9 cellular contexts compared by ENCODE assay signal in the genomic region with DNA sequence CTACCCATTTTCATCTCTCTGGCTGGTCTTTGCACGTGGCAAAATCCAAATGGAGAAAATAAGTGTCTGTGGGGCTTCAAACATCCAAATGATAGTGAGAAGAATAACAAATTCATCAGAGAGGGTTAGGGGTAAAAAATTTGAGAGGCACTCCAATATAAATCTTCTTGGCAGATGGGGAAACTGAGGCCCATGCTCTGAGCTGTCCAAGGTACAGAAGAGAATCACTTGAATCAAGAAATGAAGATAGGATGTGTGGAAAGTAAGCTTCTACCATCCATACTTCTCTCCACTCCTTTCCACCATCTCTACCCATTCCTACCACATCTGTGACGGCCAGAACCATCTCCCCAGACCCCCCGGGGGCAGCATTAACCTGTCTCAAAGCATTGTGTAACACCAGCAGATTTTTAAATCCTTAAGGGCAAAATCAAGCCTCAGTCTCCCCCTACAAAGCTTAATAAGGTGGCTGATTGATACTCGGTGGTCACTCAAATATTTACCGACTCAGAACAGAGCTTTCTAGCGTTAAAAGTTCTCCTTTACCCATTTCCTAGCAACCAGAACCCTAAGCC. TPM values are rescaled to one million over a fixed set of nuclear protein-coding genes. Genes with fewer than 3 reads are reported as not detected.
DNase-seq lines count a peak whose midpoint lies in the region; ATAC-seq, FAIRE-seq and TF ChIP-seq lines count a peak whose summit lies in the region.
"Had no signal": no experiment of that assay in that cellular context is flagged by ENCODE, and none has a peak within 500 bp of the region (broad histone marks: within the 10 kb centered on the region; RNA-seq: fewer than 3 reads in every experiment).

No MANE protein-coding gene starts in this region.

- peak overlapping the region; percentile 90 for H3K4me2 ChIP-seq in HepG2 (ENCODE audit: low read depth, low read length)

- intact Hi-C loops in HepG2 (cut with micrococcal nuclease; ENCODE audit: unreplicated experiment) = loop anchor here (1.0 to 2.0 kb wide), 2 partner anchors 17 to 33 kb away; no protein-coding TSS in a partner anchor
- intact Hi-C loops in thyroid gland (cut with DNase I) = loop anchor here (5.0 kb wide), 2 partner anchors 37 to 183 kb away; no protein-coding TSS in a partner anchor

- H3K4me1 ChIP-seq in HepG2 (ENCODE audit: insufficient read depth, low read length) (peaks cover 56% of the 10 kb centered on the region), thyroid gland (peaks cover 8 to 10% of the 10 kb centered on the region in 2 donors)

- H3K9ac ChIP-seq in HepG2 (ENCODE audit: insufficient read depth, low read depth, low read length) = peak overlapping the region; percentile 91

- H3K27me3 ChIP-seq in HepG2 (ENCODE audit: control insufficient read depth in 1 of 2, insufficient read depth in 2 of 2, low read length in 2 of 2) (no peaks in the 10 kb centered on the region; a peak in 1 of 5 replicates), thyroid gland (no peaks in the 10 kb centered on the region)

- FAIRE-seq in HepG2 (lab: Jason Lieb, UNC) = no peak

- H3K27ac Mint-ChIP-seq in activated T-cell treated with anti-CD3 and anti-CD28 coated beads, Interleukin-2, amount 50 U/mL, for 72 hours = peak overlapping the region; percentile 100
- H3K27ac Mint-ChIP-seq in activated naive CD8-positive, alpha-beta T cell treated with anti-CD3 and anti-CD28 coated beads, Interleukin-2, amount 50 U/mL, for 24 hours = peak overlapping the region; percentile 97

- H3K27ac ChIP-seq in HepG2 (ENCODE audit: extremely low read length, insufficient read depth, low read length) (peak overlapping the region; percentile 73), thyroid gland (peak overlapping the region in 2 of 3 donors; percentile 59 to 96)

- TF ChIP-seq CTCF in HepG2 (CRISPR knock-in tag; IDR thresholded peaks at IDR 0.05) = no peak
- TF ChIP-seq CTCF in thyroid gland (IDR thresholded peaks at IDR 0.05) = no peak

- no peak for TF ChIP-seq POLR2A in HepG2 (IDR thresholded peaks at IDR 0.05; ENCODE audit: insufficient read depth in 1 of 2, low read depth in 2 of 2, low read length in 2 of 2)
- no peak for TF ChIP-seq POLR2A in thyroid gland (IDR thresholded peaks at IDR 0.05)

- in situ Hi-C loops in HepG2 (cut with HindIII; ENCODE audit: extremely low pct_ligation_motif_present, low pct_unique_long_range_greater_than_20kb) = loop anchor here (5.0 kb wide), 2 partner anchors 37 to 183 kb away; no protein-coding TSS in a partner anchor

- H3K4me3 Mint-ChIP-seq in activated T-cell treated with anti-CD3 and anti-CD28 coated beads, Interleukin-2, amount 50 U/mL, for 72 hours = peak overlapping the region; percentile 98 to 100
- H3K4me3 Mint-ChIP-seq in activated naive CD8-positive, alpha-beta T cell treated with anti-CD3 and anti-CD28 coated beads, Interleukin-2, amount 50 U/mL, for 24 hours = peak overlapping the region; percentile 100

- ATAC-seq in activated T-cell treated with anti-CD3 and anti-CD28 coated beads, Interleukin-2, amount 50 U/mL, for 72 hours (replicated peaks in 1 of 2) = no peak
- no peak for ATAC-seq in activated naive CD8-positive, alpha-beta T cell treated with anti-CD3 and anti-CD28 coated beads, Interleukin-2, amount 50 U/mL, for 24 hours
- ATAC-seq in HepG2 (no peak), GM19035 (IDR thresholded peaks at IDR 0.05; ENCODE audit: unreplicated experiment) (no peak)

- no peak overlapping the region for H2AFZ ChIP-seq in HepG2 (ENCODE audit: low read length)

- H3K27me3 Mint-ChIP-seq in activated T-cell treated with anti-CD3 and anti-CD28 coated beads, Interleukin-2, amount 50 U/mL, for 72 hours (ENCODE audit: low read depth) = no peaks in the 10 kb centered on the region
- peaks cover 3% of the 10 kb centered on the region for H3K27me3 Mint-ChIP-seq in activated naive CD8-positive, alpha-beta T cell treated with anti-CD3 and anti-CD28 coated beads, Interleukin-2, amount 50 U/mL, for 24 hours

- peak overlapping the region; percentile 87 to 99 (median 93) for H3K4me3 ChIP-seq in HepG2 (replicated peaks in 1 of 3; ENCODE audit: insufficient read depth in 1 of 3, low read depth in 2 of 3, low read length in 3 of 3)
- H3K4me3 ChIP-seq in thyroid gland (replicated peaks in 1 of 3) = peak overlapping the region; percentile 53 to 65 (median 56)

- POLR2A ChIA-PET in HepG2 (lab: Yijun Ruan, JAX) = interaction anchor here (1.1 to 2.6 kb wide), 8 partner anchors 9 to 191 kb away, joined by 3 to 43 read pairs (median 14); a partner anchor contains a TSS

- CTCF ChIA-PET in HepG2 (lab: Yijun Ruan, JAX; ENCODE audit: low intra/inter-chr PET ratio, low total read pairs) = no interaction called here

- H3K36me3 ChIP-seq in HepG2 (replicated peaks in 1 of 2; ENCODE audit: control insufficient read depth in 1 of 2, insufficient read depth in 2 of 2, low read length in 2 of 2) = peaks cover 8 to 25% of the 10 kb centered on the region in 2 experiments
- H3K36me3 ChIP-seq in thyroid gland = peaks cover 2 to 10% of the 10 kb centered on the region in 2 donors

- H3K9me3 ChIP-seq in HepG2 (ENCODE audit: low read length) (no peaks in the 10 kb centered on the region), thyroid gland (no peaks in the 10 kb centered on the region)

- peaks cover 66% of the 10 kb centered on the region for H3K79me2 ChIP-seq in HepG2 (ENCODE audit: insufficient read depth, low read length)

- H3K36me3 Mint-ChIP-seq in activated T-cell treated with anti-CD3 and anti-CD28 coated beads, Interleukin-2, amount 50 U/mL, for 72 hours (ENCODE audit: insufficient read depth in 2 of 2) = peaks cover 11 to 20% of the 10 kb centered on the region in 2 donors
- peaks cover 5% of the 10 kb centered on the region for H3K36me3 Mint-ChIP-seq in activated naive CD8-positive, alpha-beta T cell treated with anti-CD3 and anti-CD28 coated beads, Interleukin-2, amount 50 U/mL, for 24 hours (ENCODE audit: low read depth)

- peaks cover 47% of the 10 kb centered on the region for H3K4me1 Mint-ChIP-seq in activated T-cell treated with anti-CD3 and anti-CD28 coated beads, Interleukin-2, amount 50 U/mL, for 72 hours (ENCODE audit: low read depth)
- peaks cover 41% of the 10 kb centered on the region for H3K4me1 Mint-ChIP-seq in activated naive CD8-positive, alpha-beta T cell treated with anti-CD3 and anti-CD28 coated beads, Interleukin-2, amount 50 U/mL, for 24 hours

- no peak for DNase-seq in activated T-cell treated with anti-CD3 and anti-CD28 coated beads, Interleukin-2, amount 50 U/mL, for 72 hours
- DNase-seq in activated T-cell treated with anti-CD3 and anti-CD28 coated beads for 4 hours (no peak), HepG2 (ENCODE audit: low spot score) (no peak), thyroid gland (no peak), NCI-H510A treated with DMSO at 0.1 percent for 48 hours (lab: John Stamatoyannopoulos, UW) (no peak), NCI-H2107 treated with DMSO at 0.1 percent for 48 hours (lab: John Stamatoyannopoulos, UW; ENCODE audit: unreplicated experiment) (no peak)
- no peak for DNase-seq in activated naive CD8-positive, alpha-beta T cell treated with anti-CD3 and anti-CD28 coated beads, Interleukin-2, amount 50 U/mL, for 24 hours
- DNase-seq: NCI-H2029 treated with DMSO at 0.1 percent for 48 hours had no signal

- TF ChIP-seq EP300 in HepG2 (IDR thresholded peaks at IDR 0.05; ENCODE audit: low read depth in 2 of 2, low read length in 2 of 2) (no peak), HepG2 (CRISPR knock-in tag; IDR thresholded peaks at IDR 0.05; ENCODE audit: borderline replicate concordance) (no peak)

- TF ChIP-seq RAD21 in HepG2 (CRISPR knock-in tag; IDR thresholded peaks at IDR 0.05) = no peak

- H4K20me1 ChIP-seq in HepG2 (ENCODE audit: insufficient read depth, low read length) = no peaks in the 10 kb centered on the region

- no TSS peak for BruUV-seq in HepG2 (replicated peaks; lab: Mats Ljungman, UMichigan)

- H3K9me3 Mint-ChIP-seq in activated T-cell treated with anti-CD3 and anti-CD28 coated beads, Interleukin-2, amount 50 U/mL, for 72 hours = no peaks in the 10 kb centered on the region
- H3K9me3 Mint-ChIP-seq in activated naive CD8-positive, alpha-beta T cell treated with anti-CD3 and anti-CD28 coated beads, Interleukin-2, amount 50 U/mL, for 24 hours = no peaks in the 10 kb centered on the region

- 7% methylated on average over 6 of the region's 6 CpGs for WGBS in HepG2 (ENCODE audit: low lambda C conversion rate)
- 24 to 27% methylated on average over 6 of the region's 6 CpGs for WGBS in thyroid gland, 2 donors

RNA-seq across cellular contexts. Expression of a gene that starts 0.8 kb away (rescaled TPM):
- 100 to 1,000 TPM; 101 to 103 TPM for total RNA-seq in activated T-cell treated with anti-CD3 and anti-CD28 coated beads, Interleukin-2, amount 50 U/mL, for 72 hours
- total RNA-seq in HepG2 (2016; rRNA removed; fragmentation: Illumina TruSeq; extraction: Trizol) (102 and 138 TPM in 2 replicates), thyroid gland (10 to 100 TPM; 19.3 to 57.3 (median 36.7) TPM)
- 28.5 and 30.6 TPM in 2 replicates for total RNA-seq in HepG2 (2016; cell fraction: cytosol; rRNA removed; fragmentation: Illumina TruSeq; extraction: Trizol; ENCODE audit: low read depth)
- 105 and 133 TPM in 2 replicates for total RNA-seq in HepG2 (2016; cell fraction: insoluble cytoplasmic fraction; rRNA removed; fragmentation: Illumina TruSeq; extraction: Trizol)
- 30.1 and 35.1 TPM in 2 replicates for total RNA-seq in HepG2 (2016; cell fraction: membrane; rRNA removed; fragmentation: Illumina TruSeq; extraction: Trizol)
- total RNA-seq in HepG2 (2016; cell fraction: nucleus; rRNA removed; fragmentation: Illumina TruSeq; extraction: Trizol) = 41.3 and 49.6 TPM in 2 replicates
- polyA plus RNA-seq in HepG2 (2011; rRNA removed) = 81.2 and 108 TPM in 2 replicates
- 60.2 and 68.1 TPM in 2 replicates for polyA plus RNA-seq in HepG2 (2011; cell fraction: cytosol; rRNA removed)
- polyA plus RNA-seq in HepG2 (2011; cell fraction: nucleus; rRNA removed) = 40.4 and 52.4 TPM in 2 replicates
- polyA plus RNA-seq in HepG2 (2012) = 92.4 and 114 TPM in 2 replicates
- 18.3 and 21.0 TPM in 2 replicates for polyA plus RNA-seq in HepG2 (2016; cell fraction: cytosol; fragmentation: Illumina TruSeq; extraction: Trizol; ENCODE audit: low read depth)
- polyA plus RNA-seq in HepG2 (2016; cell fraction: insoluble cytoplasmic fraction; fragmentation: Illumina TruSeq; extraction: Trizol; ENCODE audit: low read depth) = 135 and 142 TPM in 2 replicates
- 21.5 and 28.1 TPM in 2 replicates for polyA plus RNA-seq in HepG2 (2016; cell fraction: membrane; fragmentation: Illumina TruSeq; extraction: Trizol; ENCODE audit: low read depth)
- 59.9 and 72.8 TPM in 2 replicates for polyA plus RNA-seq in HepG2 (2016; cell fraction: nucleus; fragmentation: Illumina TruSeq; extraction: Trizol; ENCODE audit: insufficient read depth, low read depth)
- 39.6 and 69.8 TPM in 2 replicates for polyA minus RNA-seq in HepG2 (2011; rRNA and poly(A)+ RNA removed; ENCODE audit: low replicate concordance)
- polyA minus RNA-seq in HepG2 (2011; cell fraction: cytosol; rRNA and poly(A)+ RNA removed) = 71.8 and 90.7 TPM in 2 replicates
- 41.1 and 59.3 TPM in 2 replicates for polyA minus RNA-seq in HepG2 (2011; cell fraction: nucleus; rRNA and poly(A)+ RNA removed)
